Comparison of ENCODE assay signal across 8 cellular contexts in genomic region chr10:26857991-26858706, GRCh38. TPM values are rescaled to one million over a fixed set of nuclear protein-coding genes. Genes with fewer than 3 reads are reported as not detected.
A peak's percentile ranks its signal among the peaks of the same experiment; 100 is the strongest.
DNase-seq lines count a peak whose midpoint lies in the region; ATAC-seq and TF ChIP-seq lines count a peak whose summit lies in the region.

No MANE protein-coding gene starts in this region.

- H4K91ac ChIP-seq in trophoblast cell (ENCODE audit: low read depth, low read length), result no peak overlapping the region

- TF ChIP-seq POLR2A in lower leg skin (IDR thresholded peaks at IDR 0.05), result no peak

- H3K9ac ChIP-seq in BLaER1 (peak overlapping the region; percentile 97), trophoblast cell (ENCODE audit: low read length) (no peak overlapping the region)

- intact Hi-C loops in lower leg skin (cut with DNase I; ENCODE audit: low total_unique reads), result no loop called here

- no peak overlapping the region for H3K18ac ChIP-seq in trophoblast cell (ENCODE audit: low read length)

- no peak overlapping the region for H2BK12ac ChIP-seq in trophoblast cell (ENCODE audit: low read length)

- no peak overlapping the region for H2BK120ac ChIP-seq in trophoblast cell (ENCODE audit: insufficient read depth, low read length, poor library complexity)

- H3K4ac ChIP-seq in trophoblast cell (ENCODE audit: low read depth, low read length), result peak overlapping the region; percentile 64

- H3K27ac ChIP-seq in BLaER1 (peak overlapping the region; percentile 95), trophoblast cell (ENCODE audit: low read depth, low read length) (no peak overlapping the region)

- no peak overlapping the region for H3K23ac ChIP-seq in trophoblast cell (ENCODE audit: low read length)

- peaks cover 7% of the 10 kb centered on the region for H3K79me1 ChIP-seq in trophoblast cell (ENCODE audit: low read length)

- no peak overlapping the region for H2AK5ac ChIP-seq in trophoblast cell (ENCODE audit: low read length)

- H2AFZ ChIP-seq in trophoblast cell (ENCODE audit: insufficient read depth, low read length, poor library complexity), result no peak overlapping the region

- peaks cover 6% of the 10 kb centered on the region for H3K9me3 ChIP-seq in BLaER1
- H3K9me3 ChIP-seq in trophoblast cell (ENCODE audit: insufficient read depth, low read depth, low read length), result no peaks in the 10 kb centered on the region

- no peak overlapping the region for H4K8ac ChIP-seq in trophoblast cell (ENCODE audit: low read depth, low read length)

- no peak overlapping the region for H3K14ac ChIP-seq in trophoblast cell (ENCODE audit: low read length)

- peaks cover 40% of the 10 kb centered on the region for H3K4me1 ChIP-seq in BLaER1
- H3K4me1 ChIP-seq in trophoblast cell (ENCODE audit: control insufficient read depth in 1 of 2, insufficient read depth in 2 of 2, low read length in 2 of 2), result no peaks in the 10 kb centered on the region

- H3K4me2 ChIP-seq in BLaER1 (peak overlapping the region; percentile 93), trophoblast cell (ENCODE audit: low read length) (peak overlapping the region; percentile 45)

- no peak overlapping the region for H4K12ac ChIP-seq in trophoblast cell (ENCODE audit: low read depth, low read length)

- H3K4me3 ChIP-seq in BLaER1, result peak overlapping the region; percentile 94
- no peak overlapping the region for H3K4me3 ChIP-seq in choroid plexus epithelial cell (ENCODE audit: low read depth, low read length)
- H3K4me3 ChIP-seq in trophoblast cell (ENCODE audit: low read depth, low read length), result no peak overlapping the region
- no peak overlapping the region for H3K4me3 ChIP-seq in lower leg skin (ENCODE audit: low read depth, poor library complexity, severe bottlenecking)

- TF ChIP-seq CTCF in choroid plexus epithelial cell (conservative IDR thresholded peaks at IDR 0.05; ENCODE audit: low read depth, low read length) (no peak), lower leg skin (IDR thresholded peaks at IDR 0.05) (no peak)

- H3K79me2 ChIP-seq in trophoblast cell (ENCODE audit: control insufficient read depth, insufficient read depth, low read length, poor library complexity), result peaks cover 11% of the 10 kb centered on the region

- ATAC-seq in GM19025 (IDR thresholded peaks at IDR 0.05; ENCODE audit: low read depth, unreplicated experiment), result peak; percentile 22
- peak; percentile 27 for ATAC-seq in HG03575 (IDR thresholded peaks at IDR 0.05; ENCODE audit: extremely low read depth, insufficient number of reproducible peaks, low FRiP score, unreplicated experiment)
- ATAC-seq in GM21737 (IDR thresholded peaks at IDR 0.05; ENCODE audit: unreplicated experiment), result no peak
- ATAC-seq in HG03442 (IDR thresholded peaks at IDR 0.05; ENCODE audit: unreplicated experiment), result no peak

- H2BK5ac ChIP-seq in trophoblast cell (ENCODE audit: low read depth, low read length, poor library complexity), result no peak overlapping the region

- DNase-seq in choroid plexus epithelial cell (ENCODE audit: low read depth), result peak; percentile 33
- DNase-seq in trophoblast cell, result no peak
- DNase-seq in lower leg skin (ENCODE audit: low spot score in 2 of 2), result no peak

- no CpG with 5 or more reads among the region's 7 CpGs for WGBS in trophoblast cell (ENCODE audit: extremely low coverage, insufficient coverage, insufficient read length)
- 31 to 32% methylated on average over 7 of the region's 7 CpGs for WGBS in lower leg skin, 2 donors

- H3K36me3 ChIP-seq in BLaER1, result peaks cover 22% of the 10 kb centered on the region
- H3K36me3 ChIP-seq in trophoblast cell (ENCODE audit: control insufficient read depth in 1 of 2, insufficient read depth in 2 of 2, low read length in 2 of 2), result no peaks in the 10 kb centered on the region

- H3K27me3 ChIP-seq in BLaER1, result no peaks in the 10 kb centered on the region
- H3K27me3 ChIP-seq in trophoblast cell (ENCODE audit: insufficient read depth, low read length), result no peaks in the 10 kb centered on the region

- peaks cover 66% of the 10 kb centered on the region for H4K20me1 ChIP-seq in BLaER1

RNA-seq across cellular contexts. Expression of gene ABI1, which starts 2.6 kb away (rescaled TPM):
- 59.4 and 60.1 TPM in 2 replicates for polyA plus RNA-seq in trophoblast cell (2013)
- total RNA-seq in lower leg skin, result 10 to 100 TPM; 59.6 to 78.5 (median 68.4) TPM

Comparison
In these comparisons a context has a peak if more than half of its experiments do, and no peak if none do; other contexts are left out.
1. ATAC-seq: peak in GM19025 (single experiment) and HG03575 (single experiment); none in GM21737 (single experiment) and HG03442 (single experiment).